1 cellular context compared by ENCODE assay signal in the genomic region with DNA sequence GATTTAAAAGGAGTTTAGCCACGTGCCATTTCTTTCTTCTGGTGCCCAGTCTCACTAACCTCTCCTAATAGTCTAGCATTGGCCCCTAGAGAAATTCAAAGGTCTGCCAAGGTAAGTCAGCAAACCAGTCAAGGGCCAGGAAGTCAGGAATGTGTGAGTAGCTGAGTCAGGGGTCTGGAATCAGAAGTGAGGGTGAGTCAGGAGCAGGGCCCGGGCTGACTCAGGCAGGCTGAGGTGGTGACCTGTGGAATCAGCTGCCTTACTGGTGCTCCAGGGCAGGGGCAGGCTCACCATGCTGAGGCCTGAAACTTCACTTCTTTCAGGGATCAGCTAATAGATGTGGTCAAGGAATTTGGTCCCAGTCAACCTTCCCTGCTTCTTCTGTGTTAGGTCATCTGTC.
TF ChIP-seq lines count a peak whose summit lies in the region.

No MANE protein-coding gene starts in this region.

TF ChIP-seq in GM23338, 12 proteins besides CTCF, POLR2A, EP300 and RAD21 (continued from another document):
- TF ChIP-seq, protein P1, sequence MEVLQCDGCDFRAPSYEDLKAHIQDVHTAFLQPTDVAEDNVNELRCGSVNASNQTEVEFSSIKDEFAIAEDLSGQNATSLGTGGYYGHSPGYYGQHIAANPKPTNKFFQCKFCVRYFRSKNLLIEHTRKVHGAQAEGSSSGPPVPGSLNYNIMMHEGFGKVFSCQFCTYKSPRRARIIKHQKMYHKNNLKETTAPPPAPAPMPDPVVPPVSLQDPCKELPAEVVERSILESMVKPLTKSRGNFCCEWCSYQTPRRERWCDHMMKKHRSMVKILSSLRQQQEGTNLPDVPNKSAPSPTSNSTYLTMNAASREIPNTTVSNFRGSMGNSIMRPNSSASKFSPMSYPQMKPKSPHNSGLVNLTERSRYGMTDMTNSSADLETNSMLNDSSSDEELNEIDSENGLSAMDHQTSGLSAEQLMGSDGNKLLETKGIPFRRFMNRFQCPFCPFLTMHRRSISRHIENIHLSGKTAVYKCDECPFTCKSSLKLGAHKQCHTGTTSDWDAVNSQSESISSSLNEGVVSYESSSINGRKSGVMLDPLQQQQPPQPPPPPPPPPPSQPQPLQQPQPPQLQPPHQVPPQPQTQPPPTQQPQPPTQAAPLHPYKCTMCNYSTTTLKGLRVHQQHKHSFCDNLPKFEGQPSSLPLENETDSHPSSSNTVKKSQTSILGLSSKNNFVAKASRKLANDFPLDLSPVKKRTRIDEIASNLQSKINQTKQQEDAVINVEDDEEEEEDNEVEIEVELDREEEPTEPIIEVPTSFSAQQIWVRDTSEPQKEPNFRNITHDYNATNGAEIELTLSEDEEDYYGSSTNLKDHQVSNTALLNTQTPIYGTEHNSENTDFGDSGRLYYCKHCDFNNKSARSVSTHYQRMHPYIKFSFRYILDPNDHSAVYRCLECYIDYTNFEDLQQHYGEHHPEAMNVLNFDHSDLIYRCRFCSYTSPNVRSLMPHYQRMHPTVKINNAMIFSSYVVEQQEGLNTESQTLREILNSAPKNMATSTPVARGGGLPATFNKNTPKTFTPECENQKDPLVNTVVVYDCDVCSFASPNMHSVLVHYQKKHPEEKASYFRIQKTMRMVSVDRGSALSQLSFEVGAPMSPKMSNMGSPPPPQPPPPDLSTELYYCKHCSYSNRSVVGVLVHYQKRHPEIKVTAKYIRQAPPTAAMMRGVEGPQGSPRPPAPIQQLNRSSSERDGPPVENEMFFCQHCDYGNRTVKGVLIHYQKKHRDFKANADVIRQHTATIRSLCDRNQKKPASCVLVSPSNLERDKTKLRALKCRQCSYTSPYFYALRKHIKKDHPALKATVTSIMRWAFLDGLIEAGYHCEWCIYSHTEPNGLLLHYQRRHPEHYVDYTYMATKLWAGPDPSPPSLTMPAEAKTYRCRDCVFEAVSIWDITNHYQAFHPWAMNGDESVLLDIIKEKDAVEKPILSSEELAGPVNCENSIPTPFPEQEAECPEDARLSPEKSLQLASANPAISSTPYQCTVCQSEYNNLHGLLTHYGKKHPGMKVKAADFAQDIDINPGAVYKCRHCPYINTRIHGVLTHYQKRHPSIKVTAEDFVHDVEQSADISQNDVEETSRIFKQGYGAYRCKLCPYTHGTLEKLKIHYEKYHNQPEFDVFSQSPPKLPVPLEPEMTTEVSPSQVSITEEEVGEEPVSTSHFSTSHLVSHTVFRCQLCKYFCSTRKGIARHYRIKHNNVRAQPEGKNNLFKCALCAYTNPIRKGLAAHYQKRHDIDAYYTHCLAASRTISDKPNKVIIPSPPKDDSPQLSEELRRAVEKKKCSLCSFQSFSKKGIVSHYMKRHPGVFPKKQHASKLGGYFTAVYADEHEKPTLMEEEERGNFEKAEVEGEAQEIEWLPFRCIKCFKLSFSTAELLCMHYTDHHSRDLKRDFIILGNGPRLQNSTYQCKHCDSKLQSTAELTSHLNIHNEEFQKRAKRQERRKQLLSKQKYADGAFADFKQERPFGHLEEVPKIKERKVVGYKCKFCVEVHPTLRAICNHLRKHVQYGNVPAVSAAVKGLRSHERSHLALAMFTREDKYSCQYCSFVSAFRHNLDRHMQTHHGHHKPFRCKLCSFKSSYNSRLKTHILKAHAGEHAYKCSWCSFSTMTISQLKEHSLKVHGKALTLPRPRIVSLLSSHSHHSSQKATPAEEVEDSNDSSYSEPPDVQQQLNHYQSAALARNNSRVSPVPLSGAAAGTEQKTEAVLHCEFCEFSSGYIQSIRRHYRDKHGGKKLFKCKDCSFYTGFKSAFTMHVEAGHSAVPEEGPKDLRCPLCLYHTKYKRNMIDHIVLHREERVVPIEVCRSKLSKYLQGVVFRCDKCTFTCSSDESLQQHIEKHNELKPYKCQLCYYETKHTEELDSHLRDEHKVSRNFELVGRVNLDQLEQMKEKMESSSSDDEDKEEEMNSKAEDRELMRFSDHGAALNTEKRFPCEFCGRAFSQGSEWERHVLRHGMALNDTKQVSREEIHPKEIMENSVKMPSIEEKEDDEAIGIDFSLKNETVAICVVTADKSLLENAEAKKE (CRISPR knock-in tag; IDR thresholded peaks at IDR 0.05), result no peak
- TF ChIP-seq EZH2 (IDR thresholded peaks at IDR 0.05; ENCODE audit: low read depth, unreplicated experiment), result no peak
